In genomic region chr12:60266381-60266852, GRCh38 we compare ENCODE assay signal across 15 cellular contexts.
DNase-seq lines count a peak whose midpoint lies in the region; TF ChIP-seq lines count a peak whose summit lies in the region.
"Had no signal": no experiment of that assay in that cellular context is flagged by ENCODE, and none has a peak within 500 bp of the region (broad histone marks: within the 10 kb centered on the region; RNA-seq: fewer than 3 reads in every experiment).

No MANE protein-coding gene starts in this region.

- H4K8ac ChIP-seq in neuronal stem cell (ENCODE audit: low read depth, low read length) = no peak overlapping the region

- H2AFZ ChIP-seq in mammary epithelial cell (ENCODE audit: low read depth, low read length) = no peak overlapping the region
- H2AFZ ChIP-seq in neuronal stem cell (ENCODE audit: low read length) = no peak overlapping the region

- no peaks in the 10 kb centered on the region for H3K9me3 ChIP-seq in mammary epithelial cell (replicated peaks; ENCODE audit: insufficient read depth, low read length)
- H3K9me3 ChIP-seq in liver (ENCODE audit: control insufficient read depth in 4 of 4, low read length in 3 of 4) = no peaks in the 10 kb centered on the region
- H3K9me3 ChIP-seq in neuronal stem cell (replicated peaks in 1 of 2; ENCODE audit: control insufficient read depth in 2 of 2, insufficient read depth in 1 of 2, low read depth in 1 of 2, low read length in 2 of 2) = no peaks in the 10 kb centered on the region
- H3K9me3 ChIP-seq: vagina had no signal

- no peak overlapping the region for H2BK15ac ChIP-seq in neuronal stem cell (ENCODE audit: low read length)

- BruUV-seq in mammary epithelial cell (replicated peaks; lab: Mats Ljungman, UMichigan) = no TSS peak

- no peaks in the 10 kb centered on the region for H3K79me2 ChIP-seq in mammary epithelial cell (ENCODE audit: insufficient read depth, low read length)

- H3K9ac ChIP-seq in mammary epithelial cell (ENCODE audit: insufficient read depth, low read length) = no peak overlapping the region
- no peak overlapping the region for H3K9ac ChIP-seq in liver (ENCODE audit: low read depth in 1 of 2, low read length in 2 of 2)
- no peak overlapping the region for H3K9ac ChIP-seq in neuronal stem cell (ENCODE audit: low read depth, low read length, poor library complexity)

- H3K4ac ChIP-seq in neuronal stem cell (ENCODE audit: low read length) = no peak overlapping the region

- CTCF ChIA-PET in BJ (lab: Yijun Ruan, JAX) = interaction anchor here (1.7 to 1.8 kb wide), 2 partner anchors 9 to 13 kb away, joined by 3 to 4 read pairs; no protein-coding TSS in a partner anchor
- CTCF ChIA-PET in mammary epithelial cell (lab: Charles Lee; ENCODE audit: low non-redundant PET) = interaction anchor here (0.6 kb wide), 1 partner anchor 206 kb away, joined by 5 read pairs; no protein-coding TSS in a partner anchor

- no peak for TF ChIP-seq RAD21 in liver (IDR thresholded peaks at IDR 0.05)

- H2BK120ac ChIP-seq in neuronal stem cell (ENCODE audit: low read depth, low read length) = no peak overlapping the region

- dilution Hi-C loops in mammary epithelial cell (cut with HindIII; ENCODE audit: low sequenced_read_pairs) = no loop called here

- intact Hi-C loops in mammary epithelial cell (cut with micrococcal nuclease) = no loop called here

- H3K27me3 ChIP-seq in BJ (ENCODE audit: control insufficient read depth, insufficient read depth, low read length) (no peaks in the 10 kb centered on the region), mammary epithelial cell (ENCODE audit: insufficient read depth, low read length) (no peaks in the 10 kb centered on the region), liver (ENCODE audit: control insufficient read depth in 4 of 4, insufficient read depth in 4 of 4, low read length in 3 of 4) (no peaks in the 10 kb centered on the region), neuronal stem cell (ENCODE audit: control insufficient read depth in 3 of 3, insufficient read depth in 3 of 3, low read depth in 1 of 3, low read length in 3 of 3) (no peaks in the 10 kb centered on the region)
- H3K27me3 ChIP-seq: vagina had no signal

- DNase-seq in BJ (ENCODE audit: low read depth) (peak; percentile 15), LoVo (ENCODE audit: low spot score) (peak; percentile 61), mammary epithelial cell (peak; percentile 74), inferior parietal cortex (ENCODE audit: extremely low spot score) (no peak), GM13977 (ENCODE audit: low spot score) (no peak), neuronal stem cell (ENCODE audit: low spot score) (no peak)
- no peak for DNase-seq in stimulated activated CD4-positive, alpha-beta T cell treated with anti-CD3 and anti-CD28 coated beads, Interleukin-2, amount 100 ng/mL, for 24 hours
- DNase-seq: activated T-cell treated with anti-CD3 and anti-CD28 coated beads for 4 hours; CD8-positive, alpha-beta T cell; immature natural killer cell; KBM-7; naive thymus-derived CD8-positive, alpha-beta T cell; RPMI8226 had no signal

- no peak overlapping the region for H3K4me3 ChIP-seq in BJ (ENCODE audit: low read depth, low read length)
- no peak overlapping the region for H3K4me3 ChIP-seq in mammary epithelial cell (replicated peaks in 1 of 3; ENCODE audit: insufficient read depth in 1 of 3, low read depth in 2 of 3, low read length in 3 of 3)
- no peak overlapping the region for H3K4me3 ChIP-seq in liver (ENCODE audit: low read depth in 1 of 3, low read length in 3 of 3)
- H3K4me3 ChIP-seq in neuronal stem cell (ENCODE audit: low read length in 2 of 2) = no peak overlapping the region
- H3K4me3 ChIP-seq: vagina had no signal

- H2AK5ac ChIP-seq in neuronal stem cell (ENCODE audit: low read depth, low read length) = no peak overlapping the region

- in situ Hi-C loops in mammary epithelial cell (cut with MboI; ENCODE audit: low sequenced_read_pairs in 2 of 2) (no loop called here), GM13977 (cut with MboI; ENCODE audit: low pct_unique_long_range_greater_than_20kb, low sequenced_read_pairs, unreplicated experiment) (no loop called here)

- no peak for TF ChIP-seq CTCF in BJ (IDR thresholded peaks at IDR 0.05; ENCODE audit: insufficient read depth, low read depth, low read length)
- no peak for TF ChIP-seq CTCF in mammary epithelial cell (conservative IDR thresholded peaks at IDR 0.05 in 1 of 2, IDR thresholded peaks at IDR 0.05 in 1 of 2; ENCODE audit: extremely low read depth in 1 of 2, insufficient read depth in 1 of 2, low read depth in 1 of 2, low read length in 2 of 2)
- no peak for TF ChIP-seq CTCF in liver (IDR thresholded peaks at IDR 0.05; ENCODE audit: low read depth, low read length, missing input control)
- no peak for TF ChIP-seq CTCF in GM13977 (IDR thresholded peaks at IDR 0.05; ENCODE audit: extremely low read depth, insufficient read depth, missing control alignments)

- H2BK12ac ChIP-seq in neuronal stem cell (ENCODE audit: low read length) = no peak overlapping the region

- H2BK5ac ChIP-seq in neuronal stem cell (ENCODE audit: low read length) = no peak overlapping the region

- no peaks in the 10 kb centered on the region for H4K20me1 ChIP-seq in mammary epithelial cell (ENCODE audit: insufficient read depth, low read length)

- no peak overlapping the region for H3K23ac ChIP-seq in neuronal stem cell (ENCODE audit: low read depth, low read length, poor library complexity)

- no peak overlapping the region for H3K4me2 ChIP-seq in mammary epithelial cell (ENCODE audit: insufficient read depth, low read depth, low read length)
- H3K4me2 ChIP-seq in neuronal stem cell (ENCODE audit: insufficient read depth, low read length, poor library complexity, severe bottlenecking) = no peak overlapping the region

- H4K91ac ChIP-seq in neuronal stem cell (ENCODE audit: low read depth, low read length, poor library complexity) = no peak overlapping the region

- H3K27ac ChIP-seq in mammary epithelial cell (ENCODE audit: insufficient read depth, low read depth, low read length) = no peak overlapping the region
- H3K27ac ChIP-seq in liver (ENCODE audit: low read depth in 1 of 2, low read length in 2 of 2) = no peak overlapping the region
- no peak overlapping the region for H3K27ac ChIP-seq in neuronal stem cell (replicated peaks; ENCODE audit: low read length)
- H3K27ac ChIP-seq: vagina had no signal

- no peaks in the 10 kb centered on the region for H3K79me1 ChIP-seq in neuronal stem cell (ENCODE audit: low read depth, low read length)

- H3K14ac ChIP-seq in neuronal stem cell (ENCODE audit: low read length) = no peak overlapping the region

- H3K36me3 ChIP-seq in BJ (ENCODE audit: control insufficient read depth, insufficient read depth, low read length) (no peaks in the 10 kb centered on the region), mammary epithelial cell (ENCODE audit: insufficient read depth, low read length) (no peaks in the 10 kb centered on the region), liver (ENCODE audit: control insufficient read depth in 4 of 4, insufficient read depth in 3 of 4, low read depth in 1 of 4, low read length in 3 of 4) (no peaks in the 10 kb centered on the region), neuronal stem cell (replicated peaks in 1 of 2; ENCODE audit: control insufficient read depth in 2 of 2, insufficient read depth in 2 of 2, low read length in 2 of 2) (no peaks in the 10 kb centered on the region)
- H3K36me3 ChIP-seq: vagina had no signal

- H3K4me1 ChIP-seq in mammary epithelial cell (ENCODE audit: insufficient read depth, low read length) (no peaks in the 10 kb centered on the region), liver (ENCODE audit: control insufficient read depth in 4 of 4, insufficient read depth in 4 of 4, low read length in 3 of 4) (no peaks in the 10 kb centered on the region), neuronal stem cell (ENCODE audit: control insufficient read depth in 2 of 2, insufficient read depth in 1 of 2, low read depth in 1 of 2, low read length in 2 of 2) (no peaks in the 10 kb centered on the region)
- H3K4me1 ChIP-seq: vagina had no signal

- WGBS in mammary epithelial cell (ENCODE audit: low coverage, missing lambda C conversion rate) = 81% methylated on average over 4 of the region's 4 CpGs
- WGBS in liver = 70% methylated on average over 4 of the region's 4 CpGs
- no CpG with 5 or more reads among the region's 4 CpGs for WGBS in neuronal stem cell (ENCODE audit: extremely low coverage in 2 of 2, insufficient read length in 2 of 2, insufficient replicate concordance in 1 of 2), 2 donors

- H3K18ac ChIP-seq in neuronal stem cell (ENCODE audit: low read length) = no peak overlapping the region

- POLR2A ChIA-PET in BJ (lab: Charles Lee) = no interaction called here

TF ChIP-seq in liver, 16 proteins besides CTCF, POLR2A, EP300 and RAD21:
- TF ChIP-seq FOXA1 (IDR thresholded peaks at IDR 0.05) (no peak), HNF4G (IDR thresholded peaks at IDR 0.05) (no peak), HNF4A (conservative IDR thresholded peaks at IDR 0.05) (peak in 1 of 2 donors; percentile 32), JUND (IDR thresholded peaks at IDR 0.05) (peak in 1 of 2 donors; percentile 84), RXRA (IDR thresholded peaks at IDR 0.05) (no peak), FOXA2 (IDR thresholded peaks at IDR 0.05) (peak; percentile 42)

Comparison
In these comparisons a context has a peak if more than half of its experiments do, and no peak if none do; other contexts are left out.
1. DNase-seq: peak in BJ (single experiment), LoVo (single experiment) and mammary epithelial cell (single experiment); none in stimulated activated CD4-positive, alpha-beta T cell treated with anti-CD3 and anti-CD28 coated beads, Interleukin-2, amount 100 ng/mL, for 24 hours (0 of 2), inferior parietal cortex (single experiment), GM13977 (single experiment) and neuronal stem cell (single experiment).